ENCODE assay signal across 8 cellular contexts in genomic region chr11:66371627-66372415, GRCh38. TPM values are rescaled to one million over a fixed set of nuclear protein-coding genes. Genes with fewer than 3 reads are reported as not detected.
A peak's percentile ranks its signal among the peaks of the same experiment; 100 is the strongest.
DNase-seq lines count a peak whose midpoint lies in the region; ATAC-seq and TF ChIP-seq lines count a peak whose summit lies in the region.

TSS of gene SLC29A2 (minus strand) at chr11:66371760. CDS start at chr11:66371591, 169 bp downstream.

- peak within 1 kb of the TSS; percentile 88 for H3K4me3 Mint-ChIP-seq in T-helper 2 cell treated with Interferon-gamma antibody and Interleukin-4, amounts not matched to agents 5 μg/mL and 100 μg/mL, for 36 hours

- peak within 1 kb of the TSS; percentile 94 for H3K27ac Mint-ChIP-seq in T-helper 2 cell treated with Interferon-gamma antibody and Interleukin-4, amounts not matched to agents 5 μg/mL and 100 μg/mL, for 36 hours

- H3K4me3 ChIP-seq in DOHH2 (ENCODE audit: low read length) (peak within 1 kb of the TSS; percentile 100), body of pancreas (peak within 1 kb of the TSS; percentile 52 to 67)

- H3K27ac ChIP-seq in DOHH2 (ENCODE audit: low read depth, low read length) (peak within 1 kb of the TSS; percentile 94), body of pancreas (peak within 1 kb of the TSS; percentile 84 to 94 (median 93))

- peak; percentile 38 for DNase-seq in NCI-H1694 (lab: John Stamatoyannopoulos, UW)
- DNase-seq in T-helper 2 cell treated with Interferon-gamma antibody and Interleukin-4, amounts not matched to agents 5 μg/mL and 100 μg/mL, for 36 hours (ENCODE audit: low spot score) = peak; percentile 81
- peak; percentile 82 to 92 (median 88) for DNase-seq in body of pancreas
- peak; percentile 55 for DNase-seq in inferior parietal cortex (ENCODE audit: extremely low spot score)
- DNase-seq in stimulated activated CD4-positive, alpha-beta T cell treated with anti-CD3 and anti-CD28 coated beads, Interleukin-1b, Interleukin-23, amount 100 ng/mL, for 1 hour (ENCODE audit: low read depth in 2 of 2) = peak; percentile 37 to 54
- no peak for DNase-seq in A172 (ENCODE audit: low spot score)

- peaks cover 26% of the 10 kb centered on the region for H3K79me2 ChIP-seq in DOHH2 (ENCODE audit: control insufficient read depth, low read length)

- peaks cover 17% of the 10 kb centered on the region for H3F3A ChIP-seq in DOHH2 (ENCODE audit: control insufficient read depth, insufficient read depth)

- H3K27me3 ChIP-seq in DOHH2 (ENCODE audit: control insufficient read depth, low read length) (peaks cover 5% of the 10 kb centered on the region; the same call in 1 of the 2 replicates), body of pancreas (no peaks in the 10 kb centered on the region)

- no peaks in the 10 kb centered on the region for H3K27me3 Mint-ChIP-seq in T-helper 2 cell treated with Interferon-gamma antibody and Interleukin-4, amounts not matched to agents 5 μg/mL and 100 μg/mL, for 36 hours (ENCODE audit: low read depth)

- H3K4me2 ChIP-seq in DOHH2 (ENCODE audit: low read length) = peak within 1 kb of the TSS; percentile 75

- H3K36me3 Mint-ChIP-seq in T-helper 2 cell treated with Interferon-gamma antibody and Interleukin-4, amounts not matched to agents 5 μg/mL and 100 μg/mL, for 36 hours (ENCODE audit: low read depth) = no peaks in the 10 kb centered on the region

- no peaks in the 10 kb centered on the region for H3K9me2 ChIP-seq in DOHH2 (replicated peaks; ENCODE audit: control insufficient read depth, low read length)

- H3K9me3 Mint-ChIP-seq in T-helper 2 cell treated with Interferon-gamma antibody and Interleukin-4, amounts not matched to agents 5 μg/mL and 100 μg/mL, for 36 hours = no peaks in the 10 kb centered on the region

- peak; percentile 49 for ATAC-seq in HG02623 (IDR thresholded peaks at IDR 0.05; ENCODE audit: unreplicated experiment)
- ATAC-seq in body of pancreas = peak; percentile 86

- no peaks in the 10 kb centered on the region for H3K9me3 ChIP-seq in DOHH2 (ENCODE audit: control insufficient read depth, insufficient read depth, low read length)
- no peaks in the 10 kb centered on the region for H3K9me3 ChIP-seq in body of pancreas

- peaks cover 29% of the 10 kb centered on the region for H3K4me1 ChIP-seq in DOHH2 (ENCODE audit: control insufficient read depth, low read length)
- peaks cover 34% of the 10 kb centered on the region for H3K4me1 ChIP-seq in body of pancreas

- peak; percentile 13 for TF ChIP-seq CTCF in DOHH2 (IDR thresholded peaks at IDR 0.05; ENCODE audit: low read depth, low read length, poor library complexity, severe bottlenecking)
- TF ChIP-seq CTCF in body of pancreas (IDR thresholded peaks at IDR 0.05) = no peak

- peak; percentile 21 to 74 (median 68) for TF ChIP-seq POLR2A in body of pancreas (IDR thresholded peaks at IDR 0.05)

- intact Hi-C loops in body of pancreas (cut with DNase I) = no loop called here

- 0 to 2% methylated on average over 13 to 53 of the region's 72 CpGs for WGBS in body of pancreas, 2 donors

- no peaks in the 10 kb centered on the region for H4K20me1 ChIP-seq in DOHH2 (ENCODE audit: control insufficient read depth, insufficient read depth, low read depth, low read length)

- H3K4me1 Mint-ChIP-seq in T-helper 2 cell treated with Interferon-gamma antibody and Interleukin-4, amounts not matched to agents 5 μg/mL and 100 μg/mL, for 36 hours (ENCODE audit: low read depth) = peaks cover 16% of the 10 kb centered on the region

- H3K36me3 ChIP-seq in DOHH2 (ENCODE audit: control insufficient read depth, low read length) (peaks cover 46% of the 10 kb centered on the region), body of pancreas (replicated peaks in 1 of 2; ENCODE audit: insufficient read depth in 1 of 2, low read depth in 2 of 2) (no peaks in the 10 kb centered on the region)

RNA-seq across cellular contexts. Expression of gene SLC29A2, which starts in this region (rescaled TPM):
- 10 to 100 TPM in 1 of 2 donors, 1 to 10 TPM in 1; 5.4 to 14.2 TPM for total RNA-seq in body of pancreas
- not detected in 2 replicates for total RNA-seq in A172 (2014; rRNA removed; shearing (Covaris generic))
